8 cellular contexts compared by ENCODE assay signal in the genomic region with DNA sequence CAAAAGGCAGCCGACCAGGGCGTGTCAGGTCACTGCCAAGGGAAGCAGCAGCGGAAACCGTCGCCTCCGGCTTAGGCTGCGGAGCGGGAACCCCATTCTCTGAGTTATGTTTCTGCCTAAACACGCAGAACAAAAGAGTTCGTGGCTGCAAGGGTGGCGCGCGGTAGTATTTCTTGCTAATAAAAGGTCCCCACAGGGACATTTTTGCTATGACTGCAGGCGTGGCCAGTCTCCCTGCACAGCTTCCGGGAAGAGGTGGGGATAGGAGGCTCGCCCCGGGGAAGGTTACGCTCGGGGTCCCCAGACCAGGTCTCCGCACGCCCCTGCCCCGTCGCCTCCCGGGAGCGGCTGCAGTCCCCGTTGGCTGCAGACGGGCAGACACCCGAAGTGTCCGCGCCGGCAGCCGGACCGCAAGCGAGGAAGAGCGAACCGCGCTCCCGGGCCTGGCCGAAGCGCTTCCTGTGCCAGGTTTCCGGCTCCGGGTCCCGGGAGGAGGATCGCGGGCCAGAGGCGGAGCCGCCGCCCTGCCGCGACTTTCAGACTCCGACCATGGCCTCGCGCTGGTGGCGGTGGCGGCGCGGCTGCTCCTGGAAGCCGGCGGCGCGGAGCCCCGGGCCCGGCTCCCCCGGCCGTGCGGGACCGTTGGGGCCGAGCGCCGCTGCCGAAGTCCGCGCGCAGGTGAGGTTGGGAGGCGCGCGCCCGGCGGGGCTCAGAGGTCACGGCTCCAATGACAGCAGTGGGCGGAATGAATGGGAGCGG. TPM values are rescaled to one million over a fixed set of nuclear protein-coding genes. Genes with fewer than 3 reads are reported as not detected.
DNase-seq lines count a peak whose midpoint lies in the region; ATAC-seq, FAIRE-seq and TF ChIP-seq lines count a peak whose summit lies in the region.

A gene with protein sequence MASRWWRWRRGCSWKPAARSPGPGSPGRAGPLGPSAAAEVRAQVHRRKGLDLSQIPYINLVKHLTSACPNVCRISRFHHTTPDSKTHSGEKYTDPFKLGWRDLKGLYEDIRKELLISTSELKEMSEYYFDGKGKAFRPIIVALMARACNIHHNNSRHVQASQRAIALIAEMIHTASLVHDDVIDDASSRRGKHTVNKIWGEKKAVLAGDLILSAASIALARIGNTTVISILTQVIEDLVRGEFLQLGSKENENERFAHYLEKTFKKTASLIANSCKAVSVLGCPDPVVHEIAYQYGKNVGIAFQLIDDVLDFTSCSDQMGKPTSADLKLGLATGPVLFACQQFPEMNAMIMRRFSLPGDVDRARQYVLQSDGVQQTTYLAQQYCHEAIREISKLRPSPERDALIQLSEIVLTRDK (plus strand): TSS at position 539 of the 759 bp plus-strand sequence. CDS start 11 bp downstream, at position 550.

- H3K79me1 ChIP-seq in IMR-90 (ENCODE audit: low read depth in 1 of 2, low read length in 2 of 2) = peaks cover 9 to 29% of the 10 kb centered on the region in 2 experiments

- H3K9me1 ChIP-seq in IMR-90 (ENCODE audit: insufficient read depth, low read length) = peaks cover 3% of the 10 kb centered on the region; the same call in 1 of the 2 replicates

- TF ChIP-seq CTCF in DND-41 (IDR thresholded peaks at IDR 0.05; ENCODE audit: borderline replicate concordance, extremely low read depth, low read length, poor library complexity, severe bottlenecking) = no peak
- no peak for TF ChIP-seq CTCF in IMR-90 (conservative IDR thresholded peaks at IDR 0.05; ENCODE audit: low read depth, low read length)
- no peak for TF ChIP-seq CTCF in testis (IDR thresholded peaks at IDR 0.05)

- H3K23ac ChIP-seq in IMR-90 (ENCODE audit: low read depth, low read length) = peak within 1 kb of the TSS; percentile 67

- peak within 1 kb of the TSS; percentile 73 for H3K14ac ChIP-seq in IMR-90 (replicated peaks; ENCODE audit: low read depth, low read length)

- peak within 1 kb of the TSS; percentile 87; the same call in 1 of the 2 replicates for H3K18ac ChIP-seq in IMR-90 (ENCODE audit: low read depth, low read length)

- peak within 1 kb of the TSS; percentile 97 for H2BK5ac ChIP-seq in IMR-90 (ENCODE audit: low read depth, low read length, poor library complexity, severe bottlenecking)

- CTCF ChIA-PET in IMR-90 (lab: Yijun Ruan, JAX) = interaction anchor here (0.7 kb wide), 1 partner anchor 29 kb away, joined by 7 read pairs; no protein-coding TSS in a partner anchor

- H3K4me1 ChIP-seq in DND-41 (ENCODE audit: insufficient read depth, low read length) = peaks cover 41% of the 10 kb centered on the region
- H3K4me1 ChIP-seq in IMR-90 (ENCODE audit: control insufficient read depth, insufficient read depth, low read length) = 0 out of 2 replicates have a peak, but pooled peaks cover 3% of the 10 kb centered on the region
- H3K4me1 ChIP-seq in SJSA1 (replicated peaks) = peaks cover 7% of the 10 kb centered on the region
- peaks cover 8% of the 10 kb centered on the region for H3K4me1 ChIP-seq in testis

- no peak for TF ChIP-seq POLR2A in IMR-90 (IDR thresholded peaks at IDR 0.05; ENCODE audit: low read depth, low read length)
- no peak for TF ChIP-seq POLR2A in testis (IDR thresholded peaks at IDR 0.05)

- peaks cover 58% of the 10 kb centered on the region for H3K79me2 ChIP-seq in DND-41 (ENCODE audit: insufficient read depth, low read length)

- no peak within 1 kb of the TSS for H2BK20ac ChIP-seq in IMR-90 (ENCODE audit: low read depth, low read length)

- H4K20me1 ChIP-seq in DND-41 (ENCODE audit: insufficient read depth, low read length) (peaks cover 18% of the 10 kb centered on the region; the same call in 1 of the 2 replicates), IMR-90 (ENCODE audit: insufficient read depth, low read length) (no peaks in the 10 kb centered on the region)

- peak within 1 kb of the TSS; percentile 6; the same call in 1 of the 2 replicates for H2AK5ac ChIP-seq in IMR-90 (ENCODE audit: low read depth, low read length)

- H3K56ac ChIP-seq in IMR-90 (ENCODE audit: extremely low read depth, insufficient read depth, low read length) = peak within 1 kb of the TSS; percentile 75

- H4K8ac ChIP-seq in IMR-90 (ENCODE audit: low read depth in 2 of 2, low read length in 2 of 2) = peak within 1 kb of the TSS; percentile 96 to 100

- H4K91ac ChIP-seq in IMR-90 (ENCODE audit: insufficient read depth, low read depth, low read length) = peak within 1 kb of the TSS; percentile 75

- ATAC-seq in DND-41 (ENCODE audit: insufficient read depth, low read depth) = peak; percentile 84
- ATAC-seq in GM21526 (IDR thresholded peaks at IDR 0.05; ENCODE audit: low FRiP score, unreplicated experiment) = peak; percentile 81
- ATAC-seq in IMR-90 (ENCODE audit: low read depth) = peak; percentile 95

- H3K4ac ChIP-seq in IMR-90 (ENCODE audit: low read depth, low read length) = peak within 1 kb of the TSS; percentile 78

- H3K36me3 ChIP-seq in DND-41 (ENCODE audit: insufficient read depth, low read length) (peaks cover 26% of the 10 kb centered on the region), IMR-90 (ENCODE audit: control insufficient read depth, insufficient read depth, low read length) (no peaks in the 10 kb centered on the region), SJSA1 (peaks cover 12% of the 10 kb centered on the region), testis (ENCODE audit: low read depth, missing control alignments) (no peaks in the 10 kb centered on the region)

- H2BK15ac ChIP-seq in IMR-90 (ENCODE audit: low read depth, low read length) = no peak within 1 kb of the TSS

- peak within 1 kb of the TSS; percentile 78 for H2BK120ac ChIP-seq in IMR-90 (ENCODE audit: low read depth, low read length)

- peak within 1 kb of the TSS; percentile 99 for H3K9ac ChIP-seq in DND-41 (ENCODE audit: low read depth, low read length)
- peak within 1 kb of the TSS; percentile 88 for H3K9ac ChIP-seq in IMR-90 (ENCODE audit: low read depth, low read length)

- H2AFZ ChIP-seq in DND-41 (ENCODE audit: low read depth, low read length) = peak within 1 kb of the TSS; percentile 97
- H2AFZ ChIP-seq in IMR-90 (replicated peaks; ENCODE audit: low read length, poor library complexity) = peak within 1 kb of the TSS; percentile 98

- BruUV-seq in IMR-90 (replicated peaks; lab: Mats Ljungman, UMichigan) = no TSS peak

- 0% methylated on average over 57 of the region's 82 CpGs; no CpG with 5 or more reads in 1 of the 2 experiments for WGBS in IMR-90 (ENCODE audit: extremely low coverage in 2 of 2, insufficient read length in 1 of 2), 2 experiments
- 0 to 1% methylated on average over 11 to 77 of the region's 82 CpGs for WGBS in testis, 2 donors

- no peak for FAIRE-seq in frontal cortex (lab: Jason Lieb, UNC)

- peak within 1 kb of the TSS; percentile 100 for H3K27ac ChIP-seq in DND-41 (ENCODE audit: low read length)
- H3K27ac ChIP-seq in IMR-90 (ENCODE audit: insufficient read depth, low read length) = peak within 1 kb of the TSS; percentile 90
- peak within 1 kb of the TSS; percentile 77 for H3K27ac ChIP-seq in SJSA1
- peak within 1 kb of the TSS; percentile 87 to 94 for H3K27ac ChIP-seq in testis

- peak within 1 kb of the TSS; percentile 88 to 99 for H3K4me3 ChIP-seq in DND-41 (ENCODE audit: low read depth in 1 of 2, low read length in 2 of 2)
- H3K4me3 ChIP-seq in IMR-90 (ENCODE audit: insufficient read depth, low read depth, low read length) = peak within 1 kb of the TSS; percentile 67
- H3K4me3 ChIP-seq in SJSA1 = peak within 1 kb of the TSS; percentile 96
- H3K4me3 ChIP-seq in testis = peak within 1 kb of the TSS; percentile 75 to 96

- peak within 1 kb of the TSS; percentile 94 for H2AK9ac ChIP-seq in IMR-90 (replicated peaks; ENCODE audit: low read depth, low read length, poor library complexity)

- dilution Hi-C loops in IMR-90 (cut with HindIII; ENCODE audit: low sequenced_read_pairs, unreplicated experiment) = no loop called here

- in situ Hi-C loops in IMR-90 (cut with MboI; ENCODE audit: low sequenced_read_pairs) = no loop called here

- peak within 1 kb of the TSS; percentile 89 for H3K4me2 ChIP-seq in DND-41 (ENCODE audit: insufficient read depth, low read length)
- H3K4me2 ChIP-seq in IMR-90 (ENCODE audit: low read depth, low read length) = peak within 1 kb of the TSS; percentile 100

- H4K5ac ChIP-seq in IMR-90 (ENCODE audit: low read depth, low read length) = peak within 1 kb of the TSS; percentile 85

- POLR2A ChIA-PET in IMR-90 (lab: Charles Lee; ENCODE audit: unreplicated experiment) = no interaction called here

- DNase-seq in DND-41 (peak; percentile 76), IMR-90 (peak; percentile 50), SJSA1 (ENCODE audit: low read depth in 1 of 2, low spot score in 2 of 2) (peak; percentile 67 to 82), frontal cortex (ENCODE audit: low spot score in 2 of 2) (peak; percentile 84 to 91), nucleus accumbens (lab: John Stamatoyannopoulos, UW) (peak in 54 of 56 donors; percentile 23 to 90 (median 77)), testis (peak; percentile 78)
- DNase-seq in activated naive CD4-positive, alpha-beta T cell (lab: John Stamatoyannopoulos, UW) = peak; percentile 22 to 62 (median 38)

- intact Hi-C loops in IMR-90 (cut with micrococcal nuclease) (no loop called here), testis (cut with DNase I; ENCODE audit: low total_unique reads) (no loop called here)

- H3K27me3 ChIP-seq in DND-41 (ENCODE audit: insufficient read depth, low read length, poor library complexity) (no peaks in the 10 kb centered on the region), IMR-90 (ENCODE audit: control insufficient read depth, insufficient read depth, low read length) (no peaks in the 10 kb centered on the region), SJSA1 (replicated peaks) (peaks cover 4% of the 10 kb centered on the region; the same call in 1 of the 2 replicates), testis (no peaks in the 10 kb centered on the region)

- H3K9me3 ChIP-seq in DND-41 (ENCODE audit: insufficient read depth, low read length, severe bottlenecking) (no peaks in the 10 kb centered on the region), IMR-90 (ENCODE audit: control insufficient read depth, insufficient read depth, low read length) (no peaks in the 10 kb centered on the region), SJSA1 (replicated peaks) (no peaks in the 10 kb centered on the region), testis (no peaks in the 10 kb centered on the region)

- no peak for TF ChIP-seq RAD21 in IMR-90 (IDR thresholded peaks at IDR 0.05; ENCODE audit: low read length)

TF ChIP-seq in IMR-90, 13 proteins besides CTCF, POLR2A, EP300 and RAD21:
- TF ChIP-seq MXI1 (IDR thresholded peaks at IDR 0.05; ENCODE audit: borderline replicate concordance, low read depth, low read length) (0 out of 2 replicates have a peak, but pooled peaks have one; percentile 87), MAFK (IDR thresholded peaks at IDR 0.05; ENCODE audit: low read depth, low read length) (no peak), NFE2L2 (IDR thresholded peaks at IDR 0.05; ENCODE audit: low read depth, low read length) (no peak)

RNA-seq across cellular contexts. Expression of the gene that starts here (rescaled TPM):
- total RNA-seq in IMR-90 (2012; rRNA removed) (9.7 and 11.1 TPM in 2 replicates), frontal cortex (25.3 TPM), testis (1 to 10 TPM; 8.9 to 9.6 TPM)
- polyA plus RNA-seq in IMR-90 (2012; rRNA removed) (10.3 and 13.2 TPM in 2 replicates), testis (ENCODE audit: insufficient read depth, low read depth, low replicate concordance) (10.1 TPM)
- 2.6 and 7.7 TPM in 2 replicates for polyA plus RNA-seq in IMR-90 (2012; cell fraction: cytosol; rRNA removed)
- 2.8 and 10.5 TPM in 2 replicates for polyA plus RNA-seq in IMR-90 (2012; cell fraction: nucleus; rRNA removed; ENCODE audit: low replicate concordance)
- 13.9 and 19.5 TPM in 2 replicates for total RNA-seq in SJSA1 (2014; rRNA removed; shearing (Covaris generic))

Comparison
In these comparisons a context has a peak if more than half of its experiments do, and no peak if none do; other contexts are left out.
1. Peak in every context shown above with its lines: DNase-seq, ATAC-seq, H3K4me3 ChIP-seq and H3K27ac ChIP-seq.
2. DNase-seq: peak in every context shown above with its lines; median percentile 88 in frontal cortex; 78 in testis; 77 in nucleus accumbens; 76 in DND-41; 74 in SJSA1; 50 in IMR-90; 38 in activated naive CD4-positive, alpha-beta T cell.